Comparison of ENCODE assay signal across 1 cellular context in genomic region chr22:21766933-21767462, GRCh38.
TF ChIP-seq lines count a peak whose summit lies in the region.

No MANE protein-coding gene starts in this region.

TF ChIP-seq in GM12878, 131 proteins besides CTCF, POLR2A, EP300 and RAD21 (continued from another document):
- TF ChIP-seq ZBTB40 (IDR thresholded peaks at IDR 0.05; ENCODE audit: borderline replicate concordance), result no peak
- no peak for TF ChIP-seq NRF1 (conservative IDR thresholded peaks at IDR 0.05; ENCODE audit: low read depth, low read length)
- no peak for TF ChIP-seq NR2C1 (IDR thresholded peaks at IDR 0.05)
- TF ChIP-seq FOS (IDR thresholded peaks at IDR 0.05; ENCODE audit: borderline replicate concordance, extremely low read depth, insufficient read length), result no peak
- TF ChIP-seq SREBF1 (IDR thresholded peaks at IDR 0.05; ENCODE audit: low read length), result no peak
- no peak for TF ChIP-seq RELA (IDR thresholded peaks at IDR 0.05; ENCODE audit: borderline replicate concordance, partially characterized antibody)
- TF ChIP-seq BRCA1 (IDR thresholded peaks at IDR 0.05; ENCODE audit: low read depth, low read length), result no peak
- TF ChIP-seq SMAD5 (IDR thresholded peaks at IDR 0.05; ENCODE audit: low read depth), result no peak
- no peak for TF ChIP-seq CEBPB (IDR thresholded peaks at IDR 0.05; ENCODE audit: borderline replicate concordance in 1 of 2, low read depth in 2 of 2, low read length in 2 of 2)
- peak; percentile 92 to 93 for TF ChIP-seq IKZF2 (IDR thresholded peaks at IDR 0.05)
